Comparison of ENCODE assay signal across 9 cellular contexts in genomic region chr6:16711551-16712249, GRCh38. TPM values are rescaled to one million over a fixed set of nuclear protein-coding genes. Genes with fewer than 3 reads are reported as not detected.
DNase-seq lines count a peak whose midpoint lies in the region; ATAC-seq, FAIRE-seq and TF ChIP-seq lines count a peak whose summit lies in the region.
"Had no signal": no experiment of that assay in that cellular context is flagged by ENCODE, and none has a peak within 500 bp of the region (broad histone marks: within the 10 kb centered on the region; RNA-seq: fewer than 3 reads in every experiment).

No MANE protein-coding gene starts in this region.

- H3K27ac ChIP-seq in stomach: peak overlapping the region in 4 of 5 donors; percentile 64 to 83 (median 77)

- H3K27me3 ChIP-seq in stomach: no peaks in the 10 kb centered on the region

- peak overlapping the region; percentile 68 for H3K4me3 Mint-ChIP-seq in central memory CD8-positive, alpha-beta T cell

- no peaks in the 10 kb centered on the region for H3K27me3 Mint-ChIP-seq in central memory CD8-positive, alpha-beta T cell

- intact Hi-C loops in stomach (cut with DNase I; ENCODE audit: low total_unique reads): no loop called here

- ATAC-seq in central memory CD8-positive, alpha-beta T cell (replicated peaks; ENCODE audit: extremely low read depth, poor library complexity, severe bottlenecking): peak; percentile 47
- no peak for ATAC-seq in GM21367 (IDR thresholded peaks at IDR 0.05; ENCODE audit: unreplicated experiment)

- no peaks in the 10 kb centered on the region for H3K36me3 ChIP-seq in stomach

- H3K4me1 Mint-ChIP-seq in central memory CD8-positive, alpha-beta T cell: peaks cover 46% of the 10 kb centered on the region

- H3K36me3 Mint-ChIP-seq in central memory CD8-positive, alpha-beta T cell (ENCODE audit: insufficient read depth): peaks cover 9% of the 10 kb centered on the region

- H3K4me3 ChIP-seq in stomach: no peak overlapping the region

- no peak for TF ChIP-seq POLR2A in stomach (IDR thresholded peaks at IDR 0.05)

- FAIRE-seq in RCC 7860 (lab: Jason Lieb, UNC): peak; percentile 76

- 77 to 88% (median 83%) methylated on average over 8 of the region's 8 CpGs for WGBS in stomach, 5 donors

- H3K9me3 ChIP-seq in stomach: no peaks in the 10 kb centered on the region

- H3K9me3 Mint-ChIP-seq in central memory CD8-positive, alpha-beta T cell: no peaks in the 10 kb centered on the region

- TF ChIP-seq EP300 in stomach (IDR thresholded peaks at IDR 0.05): no peak

- H3K4me1 ChIP-seq in stomach: peaks cover 9 to 43% (median 26%) of the 10 kb centered on the region in 4 donors

- peak overlapping the region; percentile 90 for H3K27ac Mint-ChIP-seq in central memory CD8-positive, alpha-beta T cell (ENCODE audit: low read depth)

- TF ChIP-seq CTCF in stomach (IDR thresholded peaks at IDR 0.05): no peak

- peak; percentile 69 for DNase-seq in activated naive CD4-positive, alpha-beta T cell treated with Interleukin-2 at 50 U/mL for 16 hours
- no peak for DNase-seq in activated naive CD4-positive, alpha-beta T cell (lab: John Stamatoyannopoulos, UW)
- DNase-seq in RCC 7860 (ENCODE audit: low spot score) (peak; percentile 73), stomach (no peak), NCI-H187 treated with DMSO at 0.1 percent for 48 hours (lab: John Stamatoyannopoulos, UW) (no peak), DMS153 (lab: John Stamatoyannopoulos, UW) (no peak)
- peak in 1 of 2 donors; percentile 36 for DNase-seq in central memory CD8-positive, alpha-beta T cell (ENCODE audit: low spot score in 2 of 2)
- DNase-seq: DND-41 had no signal

RNA-seq across cellular contexts. Expression of gene ATXN1, which starts 49.6 kb away (rescaled TPM):
- total RNA-seq in stomach: 100 to 1,000 TPM in 1 of 5 donors, 10 to 100 TPM in 4; 32.4 to 106 (median 64.6) TPM
- polyA plus RNA-seq in stomach: 1 to 10 TPM; 5.2 to 8.7 (median 7.6) TPM

Comparison
In these comparisons a context has a peak if more than half of its experiments do, and no peak if none do; other contexts are left out.
1. DNase-seq: peak in activated naive CD4-positive, alpha-beta T cell treated with Interleukin-2 at 50 U/mL for 16 hours (single experiment) and RCC 7860 (single experiment); none in activated naive CD4-positive, alpha-beta T cell (0 of 4), stomach (single experiment), NCI-H187 treated with DMSO at 0.1 percent for 48 hours (single experiment) and DMS153 (single experiment).